Comparison of ENCODE assay signal across 8 cellular contexts in the genomic region with DNA sequence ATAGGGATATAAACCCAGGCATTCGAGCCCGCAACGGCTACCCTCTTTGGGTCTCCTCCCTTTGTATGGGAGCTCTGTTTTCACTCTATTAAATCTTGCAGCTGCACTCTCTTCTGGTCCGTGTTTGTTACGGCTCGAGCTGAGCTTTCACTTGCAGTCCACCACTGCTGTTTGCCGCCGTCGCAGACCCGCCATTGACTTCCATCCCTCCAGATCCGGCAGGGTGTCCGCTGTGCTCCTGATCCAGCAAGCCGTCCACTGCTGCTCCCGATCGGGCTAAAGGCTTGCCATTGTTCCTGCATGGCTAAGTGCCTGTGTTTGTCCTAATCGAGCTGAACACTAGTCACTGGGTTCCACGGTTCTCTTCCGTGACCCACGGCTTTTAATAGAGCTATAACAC. TPM values are rescaled to one million over a fixed set of nuclear protein-coding genes. Genes with fewer than 3 reads are reported as not detected.
DNase-seq lines count a peak whose midpoint lies in the region; ATAC-seq and TF ChIP-seq lines count a peak whose summit lies in the region.
"Not testable (repeated sequence)": the region's sequence is repeated elsewhere in the genome, so short reads cannot be mapped to it uniquely, and the experiment has no call there.
"Had no signal": no experiment of that assay in that cellular context is flagged by ENCODE, and none has a peak within 500 bp of the region (broad histone marks: within the 10 kb centered on the region; RNA-seq: fewer than 3 reads in every experiment).

No MANE protein-coding gene starts in this region.

- H3K9me3 ChIP-seq in PC-3 (ENCODE audit: low read length); breast epithelium: not testable (repeated sequence)

- not testable (repeated sequence) for H3K9ac ChIP-seq in PC-3 (ENCODE audit: low read length)

- not testable (repeated sequence) for TF ChIP-seq CTCF in PC-3 (conservative IDR thresholded peaks at IDR 0.05; ENCODE audit: low read depth, low read length); breast epithelium (IDR thresholded peaks at IDR 0.05); epithelial cell of proximal tubule (conservative IDR thresholded peaks at IDR 0.05; ENCODE audit: low read depth, low read length); osteocyte (IDR thresholded peaks at IDR 0.05)

- H2AFZ ChIP-seq in PC-3 (ENCODE audit: low read length) = peak overlapping the region; percentile 50; the same call in 1 of the 2 replicates

- not testable (repeated sequence) for H4K20me1 ChIP-seq in PC-3 (ENCODE audit: low read length)

- peak overlapping the region; percentile 35 for H3K4me3 Mint-ChIP-seq in osteocyte (ENCODE audit: unreplicated experiment)

- peaks cover 19% of the 10 kb centered on the region for H3K27me3 Mint-ChIP-seq in osteocyte (ENCODE audit: unreplicated experiment)

- DNase-seq in ELF-1 (ENCODE audit: low read depth, low spot score) (peak; percentile 47), NCI-H2227 (lab: John Stamatoyannopoulos, UW; ENCODE audit: unreplicated experiment) (peak; percentile 30)
- DNase-seq in PC-3; breast epithelium (ENCODE audit: low spot score in 2 of 2); epithelial cell of proximal tubule (ENCODE audit: low read depth); osteocyte (ENCODE audit: extremely low spot score, unreplicated experiment): not testable (repeated sequence)

- H3K27ac Mint-ChIP-seq in osteocyte (ENCODE audit: unreplicated experiment) = not testable (repeated sequence)

- H3K79me2 ChIP-seq in PC-3 (ENCODE audit: low read length) = not testable (repeated sequence)

- H3K9me3 Mint-ChIP-seq in osteocyte (ENCODE audit: unreplicated experiment) = not testable (repeated sequence)

- not testable (repeated sequence) for H3K4me1 ChIP-seq in PC-3 (ENCODE audit: insufficient read depth, low read length); breast epithelium

- intact Hi-C loops in PC-3 (cut with micrococcal nuclease); breast epithelium (cut with DNase I; ENCODE audit: low total_unique reads): not testable (repeated sequence)

- not testable (repeated sequence) for H3K36me3 ChIP-seq in PC-3 (ENCODE audit: low read depth, low read length); breast epithelium

- not testable (repeated sequence) for H3K27ac ChIP-seq in PC-3 (ENCODE audit: low read length); breast epithelium
- peak overlapping the region; percentile 5 for H3K27ac ChIP-seq in temporal lobe (ENCODE audit: low read depth, low read length)

- not testable (repeated sequence) for H3K4me1 Mint-ChIP-seq in osteocyte (ENCODE audit: unreplicated experiment)

- peak overlapping the region; percentile 42; the same call in 1 of the 2 replicates for H3K4me3 ChIP-seq in PC-3 (ENCODE audit: low read length)
- peak overlapping the region in 2 of 3 donors; percentile 9 to 47 for H3K4me3 ChIP-seq in breast epithelium
- peak overlapping the region; percentile 2 for H3K4me3 ChIP-seq in epithelial cell of proximal tubule (ENCODE audit: low read depth, low read length)

- H3K9me2 ChIP-seq in PC-3 (replicated peaks; ENCODE audit: low read length) = not testable (repeated sequence)

- POLR2A ChIA-PET in PC-3 (lab: Charles Lee; ENCODE audit: unreplicated experiment) = not testable (repeated sequence)

- H3F3A ChIP-seq in PC-3 (ENCODE audit: low read length, unreplicated experiment) = not testable (repeated sequence)

- ATAC-seq in PC-3 = not testable (repeated sequence)

- CTCF ChIA-PET in PC-3 (lab: Charles Lee) = not testable (repeated sequence)

- not testable (repeated sequence) for H3K36me3 Mint-ChIP-seq in osteocyte (ENCODE audit: unreplicated experiment)

- BruUV-seq in PC-3 (replicated peaks; lab: Mats Ljungman, UMichigan) = not testable (repeated sequence)

- H3K27me3 ChIP-seq in PC-3 (ENCODE audit: low read length) = not testable (repeated sequence)
- peaks cover 0 to 33% of the 10 kb centered on the region in 2 donors for H3K27me3 ChIP-seq in breast epithelium

- peak overlapping the region; percentile 64 for H3K4me2 ChIP-seq in PC-3 (ENCODE audit: low read length)

- TF ChIP-seq POLR2A in breast epithelium (IDR thresholded peaks at IDR 0.05) = not testable (repeated sequence)

RNA-seq across cellular contexts. Expression of a gene that starts 28.9 kb away (rescaled TPM):
- 0.66 TPM in 1 of 2 replicates, not detected in the other for total RNA-seq in PC-3 (2014; rRNA removed)
- 10 to 100 TPM in 1 of 3 donors, 1 to 10 TPM in 2; 2.3 to 12.5 (median 6.0) TPM for total RNA-seq in breast epithelium
- total RNA-seq in epithelial cell of proximal tubule = 0.29 TPM in 1 of 2 replicates, not detected in the other
- total RNA-seq in osteocyte = 0.19 and 0.39 TPM in 2 replicates
- total RNA-seq in temporal lobe = 0.74 TPM
- total RNA-seq: GM23248 had no signal

RNA-seq across cellular contexts. Expression of a gene that starts 41.8 kb away (rescaled TPM):
- total RNA-seq in PC-3 (2014; rRNA removed) (22.3 and 31.7 TPM in 2 replicates), breast epithelium (1 to 10 TPM; 3.6 to 7.0 (median 5.3) TPM), epithelial cell of proximal tubule (13.3 and 28.6 TPM in 2 replicates), osteocyte (4.5 and 5.1 TPM in 2 replicates), temporal lobe (1.7 TPM)

RNA-seq across cellular contexts. Expression of a gene that starts 57.5 kb away (rescaled TPM):
- total RNA-seq in PC-3 (2014; rRNA removed) = 93.3 and 106 TPM in 2 replicates
- total RNA-seq in breast epithelium = 100 to 1,000 TPM in 1 of 3 donors, 10 to 100 TPM in 2; 97.2 to 113 (median 97.7) TPM
- total RNA-seq in epithelial cell of proximal tubule = 64.9 and 82.8 TPM in 2 replicates
- total RNA-seq in osteocyte = 89.9 and 97.8 TPM in 2 replicates
- total RNA-seq in temporal lobe = 48.9 TPM
